In genomic region chr1:184889902-184890301, GRCh38 we compare ENCODE assay signal across 14 cellular contexts.
A peak's percentile ranks its signal among the peaks of the same experiment; 100 is the strongest.
DNase-seq lines count a peak whose midpoint lies in the region; ATAC-seq and TF ChIP-seq lines count a peak whose summit lies in the region.
"Had no signal": no experiment of that assay in that cellular context is flagged by ENCODE, and none has a peak within 500 bp of the region (broad histone marks: within the 10 kb centered on the region; RNA-seq: fewer than 3 reads in every experiment).

No MANE protein-coding gene starts in this region.

- no peaks in the 10 kb centered on the region for H3K36me3 ChIP-seq in tibial artery

- no peaks in the 10 kb centered on the region for H3K27me3 ChIP-seq in tibial artery

- H3K27ac ChIP-seq in tibial artery: peak overlapping the region; percentile 66 to 85
- H3K27ac ChIP-seq: A549, HL-60 had no signal

- no peaks in the 10 kb centered on the region for H3K9me3 ChIP-seq in tibial artery
- H3K9me3 ChIP-seq: A549 had no signal

- H3K4me3 Mint-ChIP-seq in activated CD8-positive, alpha-beta T cell treated with anti-CD3 and anti-CD28 coated beads for 36 hours: no peak overlapping the region
- H3K4me3 Mint-ChIP-seq in activated CD8-positive, alpha-beta T cell treated with anti-CD3 and anti-CD28 coated beads, Interleukin-2, amount 10 ng/mL, durations not matched to agents 7 days and 5 days: no peak overlapping the region
- peak overlapping the region; percentile 81 for H3K4me3 Mint-ChIP-seq in activated T-helper 17 cell treated with anti-CD3 and anti-CD28 coated beads, Interleukin-2, amount 50 U/mL, for 72 hours
- H3K4me3 Mint-ChIP-seq: activated naive CD8-positive, alpha-beta T cell treated with anti-CD3 and anti-CD28 coated beads, Interleukin-2, amount 10 ng/mL, durations not matched to agents 7 days and 5 days had no signal

- ATAC-seq in activated CD8-positive, alpha-beta T cell treated with anti-CD3 and anti-CD28 coated beads for 36 hours: peak; percentile 7
- no peak for ATAC-seq in activated CD8-positive, alpha-beta T cell treated with anti-CD3 and anti-CD28 coated beads, Interleukin-2, amount 10 ng/mL, durations not matched to agents 7 days and 5 days
- peak; percentile 3 for ATAC-seq in activated T-helper 17 cell treated with anti-CD3 and anti-CD28 coated beads, Interleukin-2, amount 50 U/mL, for 72 hours (replicated peaks)
- ATAC-seq: A549 had no signal

- CTCF ChIA-PET in activated CD8-positive, alpha-beta T cell treated with anti-CD3 and anti-CD28 coated beads for 36 hours (lab: Charles Lee): interaction anchor here (1.0 to 1.9 kb wide), 2 partner anchors 13 to 23 kb away, joined by 5 read pairs; no protein-coding TSS in a partner anchor
- CTCF ChIA-PET in activated CD8-positive, alpha-beta T cell treated with anti-CD3 and anti-CD28 coated beads, Interleukin-2, amount 10 ng/mL, durations not matched to agents 7 days and 5 days (lab: Charles Lee): interaction anchor here (4.0 kb wide), 1 partner anchor 84 kb away, joined by 12 read pairs; no protein-coding TSS in a partner anchor

- H3K4me1 ChIP-seq in tibial artery: peaks cover 0 to 93% (median 36%) of the 10 kb centered on the region in 4 donors

- H3K36me3 Mint-ChIP-seq in activated CD8-positive, alpha-beta T cell treated with anti-CD3 and anti-CD28 coated beads for 36 hours (ENCODE audit: low read depth): peaks cover 2% of the 10 kb centered on the region
- peaks cover 35% of the 10 kb centered on the region for H3K36me3 Mint-ChIP-seq in activated CD8-positive, alpha-beta T cell treated with anti-CD3 and anti-CD28 coated beads, Interleukin-2, amount 10 ng/mL, durations not matched to agents 7 days and 5 days (ENCODE audit: low read depth)
- H3K36me3 Mint-ChIP-seq in activated T-helper 17 cell treated with anti-CD3 and anti-CD28 coated beads, Interleukin-2, amount 50 U/mL, for 72 hours (ENCODE audit: low read depth): peaks cover 79% of the 10 kb centered on the region

- H3K4me3 ChIP-seq in tibial artery: no peak overlapping the region
- H3K4me3 ChIP-seq: A549 had no signal

- POLR2A ChIA-PET in activated CD8-positive, alpha-beta T cell treated with anti-CD3 and anti-CD28 coated beads for 36 hours (lab: Charles Lee): interaction anchor here (4.0 kb wide), 1 partner anchor 84 kb away, joined by 23 read pairs; the partner anchor contains the start of gene NIBAN1
- POLR2A ChIA-PET in activated CD8-positive, alpha-beta T cell treated with anti-CD3 and anti-CD28 coated beads, Interleukin-2, amount 10 ng/mL, durations not matched to agents 7 days and 5 days (lab: Charles Lee): interaction anchor here (1.7 to 3.4 kb wide), 2 partner anchors 12 to 23 kb away, joined by 7 to 11 read pairs; no protein-coding TSS in a partner anchor

- H3K9me3 Mint-ChIP-seq in activated CD8-positive, alpha-beta T cell treated with anti-CD3 and anti-CD28 coated beads for 36 hours: no peaks in the 10 kb centered on the region
- H3K9me3 Mint-ChIP-seq in activated CD8-positive, alpha-beta T cell treated with anti-CD3 and anti-CD28 coated beads, Interleukin-2, amount 10 ng/mL, durations not matched to agents 7 days and 5 days (ENCODE audit: insufficient read depth): no peaks in the 10 kb centered on the region
- H3K9me3 Mint-ChIP-seq in activated T-helper 17 cell treated with anti-CD3 and anti-CD28 coated beads, Interleukin-2, amount 50 U/mL, for 72 hours: no peaks in the 10 kb centered on the region
- H3K9me3 Mint-ChIP-seq: activated naive CD8-positive, alpha-beta T cell treated with anti-CD3 and anti-CD28 coated beads, Interleukin-2, amount 10 ng/mL, durations not matched to agents 7 days and 5 days had no signal

- intact Hi-C loops in activated CD8-positive, alpha-beta T cell treated with anti-CD3 and anti-CD28 coated beads for 36 hours (cut with micrococcal nuclease): loop anchor here (2.0 kb wide), 1 partner anchor 23 kb away; no protein-coding TSS in a partner anchor
- intact Hi-C loops in tibial artery (cut with DNase I; ENCODE audit: low total_unique reads): loop anchor here (10.0 kb wide), 2 partner anchors 65 to 85 kb away; partner anchors contain the start of gene NIBAN1

- peaks cover 31% of the 10 kb centered on the region for H3K4me1 Mint-ChIP-seq in activated CD8-positive, alpha-beta T cell treated with anti-CD3 and anti-CD28 coated beads for 36 hours (ENCODE audit: low read depth)
- peaks cover 24% of the 10 kb centered on the region for H3K4me1 Mint-ChIP-seq in activated CD8-positive, alpha-beta T cell treated with anti-CD3 and anti-CD28 coated beads, Interleukin-2, amount 10 ng/mL, durations not matched to agents 7 days and 5 days (ENCODE audit: low read depth)
- H3K4me1 Mint-ChIP-seq in activated T-helper 17 cell treated with anti-CD3 and anti-CD28 coated beads, Interleukin-2, amount 50 U/mL, for 72 hours: peaks cover 36% of the 10 kb centered on the region

- H3K27me3 Mint-ChIP-seq in activated CD8-positive, alpha-beta T cell treated with anti-CD3 and anti-CD28 coated beads for 36 hours: no peaks in the 10 kb centered on the region
- H3K27me3 Mint-ChIP-seq in activated CD8-positive, alpha-beta T cell treated with anti-CD3 and anti-CD28 coated beads, Interleukin-2, amount 10 ng/mL, durations not matched to agents 7 days and 5 days (ENCODE audit: low read depth): no peaks in the 10 kb centered on the region
- no peaks in the 10 kb centered on the region for H3K27me3 Mint-ChIP-seq in activated T-helper 17 cell treated with anti-CD3 and anti-CD28 coated beads, Interleukin-2, amount 50 U/mL, for 72 hours
- H3K27me3 Mint-ChIP-seq: activated naive CD8-positive, alpha-beta T cell treated with anti-CD3 and anti-CD28 coated beads, Interleukin-2, amount 10 ng/mL, durations not matched to agents 7 days and 5 days had no signal

- no peak for TF ChIP-seq CTCF in activated CD8-positive, alpha-beta T cell treated with anti-CD3 and anti-CD28 coated beads for 36 hours (IDR thresholded peaks at IDR 0.05)
- TF ChIP-seq CTCF in tibial artery (IDR thresholded peaks at IDR 0.05): no peak

- peak; percentile 34 for DNase-seq in activated CD8-positive, alpha-beta T cell treated with anti-CD3 and anti-CD28 coated beads for 36 hours
- DNase-seq in activated CD8-positive, alpha-beta T cell treated with anti-CD3 and anti-CD28 coated beads, Interleukin-2, amount 10 ng/mL, durations not matched to agents 7 days and 5 days: no peak
- DNase-seq in glomerular visceral epithelial cell (ENCODE audit: extremely low spot score) (peak; percentile 30), tibial artery (no peak), DMS53 treated with DMSO at 0.1 percent for 48 hours (lab: John Stamatoyannopoulos, UW; ENCODE audit: unreplicated experiment) (no peak), T1000 (lab: John Stamatoyannopoulos, UW) (no peak), HPDE6-E6E7 (ENCODE audit: extremely low spot score) (no peak)
- DNase-seq: activated CD4-positive, CD25-positive, alpha-beta regulatory T cell treated with anti-CD3 and anti-CD28 coated beads, Interleukin-2, amount 50 U/mL, for 72 hours; activated naive CD8-positive, alpha-beta T cell treated with anti-CD3 and anti-CD28 coated beads, Interleukin-2, amount 10 ng/mL, durations not matched to agents 7 days and 5 days; DMS153; NCI-H446 treated with DMSO at 0.1 percent for 48 hours had no signal

- H3K27ac Mint-ChIP-seq in activated CD8-positive, alpha-beta T cell treated with anti-CD3 and anti-CD28 coated beads for 36 hours: peak overlapping the region; percentile 92
- H3K27ac Mint-ChIP-seq in activated CD8-positive, alpha-beta T cell treated with anti-CD3 and anti-CD28 coated beads, Interleukin-2, amount 10 ng/mL, durations not matched to agents 7 days and 5 days: no peak overlapping the region
- peak overlapping the region; percentile 99 for H3K27ac Mint-ChIP-seq in activated T-helper 17 cell treated with anti-CD3 and anti-CD28 coated beads, Interleukin-2, amount 50 U/mL, for 72 hours
- H3K27ac Mint-ChIP-seq: activated naive CD8-positive, alpha-beta T cell treated with anti-CD3 and anti-CD28 coated beads, Interleukin-2, amount 10 ng/mL, durations not matched to agents 7 days and 5 days had no signal

Comparison
In these comparisons a context has a peak if more than half of its experiments do, and no peak if none do; other contexts are left out.
1. DNase-seq: peak in activated CD8-positive, alpha-beta T cell treated with anti-CD3 and anti-CD28 coated beads for 36 hours (single experiment) and glomerular visceral epithelial cell (single experiment); none in activated CD8-positive, alpha-beta T cell treated with anti-CD3 and anti-CD28 coated beads, Interleukin-2, amount 10 ng/mL, durations not matched to agents 7 days and 5 days (single experiment), tibial artery (0 of 2), DMS53 treated with DMSO at 0.1 percent for 48 hours (single experiment), T1000 (single experiment) and HPDE6-E6E7 (single experiment).